ENCODE assay signal across 8 cellular contexts in the genomic region with DNA sequence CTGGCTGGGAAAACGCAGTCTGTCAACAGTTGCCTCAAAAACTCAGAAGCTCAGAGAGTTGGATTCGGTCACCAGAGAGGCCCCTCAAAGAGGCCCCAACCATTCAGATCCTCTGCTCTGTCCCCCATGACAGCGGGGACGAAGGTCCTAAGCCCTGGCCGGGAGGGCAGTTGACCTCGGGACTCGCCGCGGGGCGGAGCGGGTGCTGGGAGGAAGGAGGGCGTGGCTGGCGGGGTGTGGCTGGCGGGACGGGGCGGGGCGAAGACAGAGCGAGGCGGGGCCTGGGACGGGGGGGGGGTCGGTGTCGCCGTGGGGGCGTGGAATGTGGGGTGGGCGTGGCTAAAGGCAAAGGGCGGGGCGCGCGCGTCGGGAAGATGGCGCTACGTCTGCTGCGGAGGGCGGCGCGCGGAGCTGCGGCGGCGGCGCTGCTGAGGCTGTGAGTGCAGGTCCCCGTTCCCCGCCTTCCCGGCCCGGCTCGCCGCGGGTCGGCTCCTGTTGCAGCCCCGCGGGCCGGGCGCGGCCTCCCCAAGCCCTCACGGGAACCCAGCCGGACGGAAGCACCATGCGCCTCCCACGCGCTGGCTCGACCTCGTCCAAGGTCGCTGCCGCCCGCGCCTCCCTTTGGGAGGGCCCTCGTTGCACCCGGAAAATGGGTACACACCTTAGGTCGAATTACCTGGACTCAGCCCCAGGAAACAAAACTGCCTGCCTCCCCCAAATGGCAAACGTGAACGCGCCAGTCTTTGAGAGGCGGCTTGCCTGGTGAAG. TPM values are rescaled to one million over a fixed set of nuclear protein-coding genes. Genes with fewer than 3 reads are reported as not detected.
DNase-seq lines count a peak whose midpoint lies in the region; ATAC-seq and TF ChIP-seq lines count a peak whose summit lies in the region.

A gene (plus strand): TSS at position 369 of the 768 bp plus-strand sequence.

- intact Hi-C loops in mucosa of descending colon (cut with DNase I, micrococcal nuclease), result no loop called here

- DNase-seq in COLO829 (ENCODE audit: low spot score) (peak; percentile 87), HK-2 (ENCODE audit: unreplicated experiment) (peak; percentile 89), NT2/D1 (ENCODE audit: low read depth, low spot score) (peak; percentile 84), activated T-cell treated with anti-CD3 and anti-CD28 coated beads for 1 hour (ENCODE audit: low read depth) (peak; percentile 91), epidermal melanocyte (ENCODE audit: insufficient read length, low spot score) (peak; percentile 61), mucosa of descending colon (peak; percentile 93 to 95 (median 94))
- peak; percentile 81 for DNase-seq in stimulated activated CD8-positive, alpha-beta memory T cell treated with anti-CD3 and anti-CD28 coated beads, Interleukin-4, amount 100 ng/mL, for 24 hours (ENCODE audit: low read depth)

- TF ChIP-seq CTCF in mucosa of descending colon (IDR thresholded peaks at IDR 0.05), result no peak

- no peaks in the 10 kb centered on the region for H3K9me3 ChIP-seq in NT2/D1 (ENCODE audit: insufficient read depth, low read length)
- no peaks in the 10 kb centered on the region for H3K9me3 ChIP-seq in mucosa of descending colon

- H3K4me3 ChIP-seq in NT2/D1 (ENCODE audit: insufficient read length, low read depth) (peak within 1 kb of the TSS; percentile 54), mucosa of descending colon (peak within 1 kb of the TSS; percentile 42)

- peaks cover 5% of the 10 kb centered on the region for H3K27me3 ChIP-seq in NT2/D1 (ENCODE audit: insufficient read depth, insufficient read length)

- ATAC-seq in GM19463 (IDR thresholded peaks at IDR 0.05; ENCODE audit: unreplicated experiment) (peak; percentile 76), mucosa of descending colon (peak; percentile 97)

- no peaks in the 10 kb centered on the region for H3K4me1 ChIP-seq in NT2/D1 (ENCODE audit: insufficient read depth, insufficient read length)
- H3K4me1 ChIP-seq in mucosa of descending colon (ENCODE audit: low read depth), result no peaks in the 10 kb centered on the region

- H3K9ac ChIP-seq in NT2/D1 (ENCODE audit: insufficient read length, low read depth), result peak within 1 kb of the TSS; percentile 77

- H3K36me3 ChIP-seq in NT2/D1 (ENCODE audit: insufficient read depth, insufficient read length, low read length) (no peaks in the 10 kb centered on the region), mucosa of descending colon (ENCODE audit: low read depth) (no peaks in the 10 kb centered on the region)

RNA-seq across cellular contexts. Expression of the gene that starts here (rescaled TPM):
- total RNA-seq in mucosa of descending colon, result 10 to 100 TPM; 15.8 to 45.0 (median 25.5) TPM

Comparison
In these comparisons a context has a peak if more than half of its experiments do, and no peak if none do; other contexts are left out.
1. Peak in every context shown above with its lines: DNase-seq, ATAC-seq and H3K4me3 ChIP-seq.